Comparison of ENCODE assay signal across 1 cellular context in genomic region chr5:97365918-97366317, GRCh38.
TF ChIP-seq lines count a peak whose summit lies in the region.

No MANE protein-coding gene starts in this region.

TF ChIP-seq in WTC11, 78 proteins besides CTCF, POLR2A, EP300 and RAD21 (continued from another document):
- TF ChIP-seq ZNF532 (CRISPR knock-in tag; IDR thresholded peaks at IDR 0.05; ENCODE audit: borderline replicate concordance): no peak
- no peak for TF ChIP-seq ZSCAN18 (CRISPR knock-in tag; IDR thresholded peaks at IDR 0.05)
- TF ChIP-seq GTF2I (CRISPR knock-in tag; conservative IDR thresholded peaks at IDR 0.05): no peak
- TF ChIP-seq FOXP1 (CRISPR knock-in tag; IDR thresholded peaks at IDR 0.05; ENCODE audit: borderline replicate concordance): no peak
- TF ChIP-seq PRRX2 (CRISPR knock-in tag; IDR thresholded peaks at IDR 0.05): no peak
- TF ChIP-seq E2F1 (CRISPR knock-in tag; IDR thresholded peaks at IDR 0.05): no peak
- no peak for TF ChIP-seq JUN (CRISPR knock-in tag; IDR thresholded peaks at IDR 0.05)
- no peak for TF ChIP-seq ZNF671 (CRISPR knock-in tag; IDR thresholded peaks at IDR 0.05)
- TF ChIP-seq ZNF416 (CRISPR knock-in tag; IDR thresholded peaks at IDR 0.05): no peak
- TF ChIP-seq CBFB (CRISPR knock-in tag; IDR thresholded peaks at IDR 0.05; ENCODE audit: low read depth): no peak
- TF ChIP-seq FOXJ3 (CRISPR knock-in tag; IDR thresholded peaks at IDR 0.05; ENCODE audit: borderline replicate concordance): no peak
